Comparison of ENCODE assay signal across 11 cellular contexts in genomic region chr20:63958964-63959698, GRCh38.
"Had no signal": no experiment of that assay in that cellular context is flagged by ENCODE, and none has a peak within 500 bp of the region (broad histone marks: within the 10 kb centered on the region; RNA-seq: fewer than 3 reads in every experiment).

No MANE protein-coding gene starts in this region.

- H3K9ac ChIP-seq: parathyroid adenoma had no signal

- ATAC-seq: activated CD8-positive, alpha-beta T cell treated with anti-CD3 and anti-CD28 coated beads, Interleukin-2, amount 10 ng/mL, durations not matched to agents 7 days and 5 days; effector memory CD8-positive, alpha-beta T cell; stimulated activated naive CD8-positive, alpha-beta T cell treated with anti-CD3 and anti-CD28 coated beads, Interleukin-15, Interleukin-2, amounts not matched to agents 100 U/mL and 50 U/mL, for 24 hours had no signal

- H3K9me3 ChIP-seq: suprapubic skin had no signal

- H3K27ac ChIP-seq: parathyroid adenoma, suprapubic skin had no signal

- H3K27me3 ChIP-seq: hepatocyte, suprapubic skin had no signal

- H3K4me3 ChIP-seq: hepatocyte, suprapubic skin had no signal

- DNase-seq: activated CD8-positive, alpha-beta memory T cell treated with anti-CD3 and anti-CD28 coated beads, Interleukin-2, amount 50 U/mL, for 48 hours; activated CD8-positive, alpha-beta T cell treated with anti-CD3 and anti-CD28 coated beads, Interleukin-2, amount 10 ng/mL, durations not matched to agents 7 days and 5 days; activated naive CD4-positive, alpha-beta T cell treated with anti-CD3 and anti-CD28 coated beads for 36 hours; central memory CD4-positive, alpha-beta T cell; effector memory CD8-positive, alpha-beta T cell; stimulated activated CD4-positive, alpha-beta T cell treated with anti-CD3 and anti-CD28 coated beads, Interleukin-4, amount 100 ng/mL, for 1 hour; stimulated activated CD8-positive, alpha-beta memory T cell treated with anti-CD3 and anti-CD28 coated beads, Interleukin-4, amount 100 ng/mL, for 48 hours; stimulated activated naive CD8-positive, alpha-beta T cell treated with anti-CD3 and anti-CD28 coated beads, Interleukin-15, Interleukin-2, amounts not matched to agents 100 U/mL and 50 U/mL, for 24 hours had no signal
